9 cellular contexts compared by ENCODE assay signal in the genomic region with DNA sequence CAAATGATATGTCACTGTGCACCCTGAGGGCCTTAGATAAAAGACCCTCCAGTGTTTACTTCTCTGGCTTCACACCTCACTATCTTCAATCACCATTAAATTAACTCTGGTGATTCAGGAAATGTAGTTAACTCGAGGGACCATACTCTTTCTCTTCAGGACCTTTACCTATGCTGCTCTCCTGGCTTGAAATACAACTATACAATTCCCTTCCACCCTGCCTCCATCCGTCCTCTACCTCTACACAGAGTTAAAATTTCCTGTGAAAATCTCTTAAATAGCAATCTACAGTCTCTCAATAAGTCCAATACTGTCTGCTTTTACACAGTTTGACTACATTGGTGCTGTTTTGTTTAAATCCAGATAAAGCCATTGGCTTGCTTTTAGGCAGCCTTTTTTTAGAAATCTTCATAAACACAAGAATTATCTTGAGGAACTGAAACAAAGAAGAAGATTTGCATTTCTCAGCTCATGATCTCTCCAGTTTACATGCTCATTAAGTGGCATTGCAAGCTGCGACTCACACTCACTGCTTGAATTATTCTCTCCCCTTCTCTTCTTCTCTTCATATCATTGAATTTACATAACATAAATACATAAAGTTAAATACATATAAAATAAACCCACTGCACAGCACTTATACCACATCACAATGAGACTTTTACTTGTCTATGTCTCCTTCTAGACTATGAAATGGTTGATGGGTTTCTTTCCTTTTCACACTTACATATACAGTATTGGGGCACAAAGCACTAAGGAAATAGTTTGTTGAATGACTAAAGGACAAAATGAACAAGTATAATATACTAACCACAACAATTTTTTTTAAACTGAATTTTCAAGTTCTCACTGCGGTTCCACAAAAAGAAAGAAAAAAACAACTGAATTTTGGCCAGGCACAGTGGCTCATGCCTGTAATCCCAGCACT.
DNase-seq lines count a peak whose midpoint lies in the region; ATAC-seq and TF ChIP-seq lines count a peak whose summit lies in the region.
"Had no signal": no experiment of that assay in that cellular context is flagged by ENCODE, and none has a peak within 500 bp of the region (broad histone marks: within the 10 kb centered on the region; RNA-seq: fewer than 3 reads in every experiment).

No MANE protein-coding gene starts in this region.

- H3K4me2 ChIP-seq in hepatocyte: no peak overlapping the region

- ATAC-seq in GM18909 (IDR thresholded peaks at IDR 0.05; ENCODE audit: poor library complexity, unreplicated experiment) (peak; percentile 98), GM21786 (IDR thresholded peaks at IDR 0.05; ENCODE audit: unreplicated experiment) (peak; percentile 98), HG03342 (IDR thresholded peaks at IDR 0.05; ENCODE audit: unreplicated experiment) (peak; percentile 94), naive B cell (ENCODE audit: low read depth in 2 of 2) (peak; percentile 91 to 92)
- ATAC-seq: stimulated activated effector memory CD8-positive, alpha-beta T cell treated with anti-CD3 and anti-CD28 coated beads, Interleukin-12 subunit alpha, Interleukin-12 subunit beta, amount 100 ng/mL, for 72 hours had no signal

- in situ Hi-C loops in brain microvascular endothelial cell (cut with HindIII; ENCODE audit: low pct_ligation_motif_present, low sequenced_read_pairs): no loop called here

- H3K4me3 Mint-ChIP-seq in naive B cell (peak overlapping the region in 7 of 8 donors; percentile 57 to 90 (median 84)), type B pancreatic cell (no peak overlapping the region)
- H3K4me3 Mint-ChIP-seq: stimulated activated effector memory CD8-positive, alpha-beta T cell treated with anti-CD3 and anti-CD28 coated beads, Interleukin-12 subunit alpha, Interleukin-12 subunit beta, amount 100 ng/mL, for 72 hours had no signal

- H3K27ac Mint-ChIP-seq in naive B cell (peak overlapping the region; percentile 1 to 98 (median 76)), type B pancreatic cell (no peak overlapping the region)
- H3K27ac Mint-ChIP-seq: stimulated activated effector memory CD8-positive, alpha-beta T cell treated with anti-CD3 and anti-CD28 coated beads, Interleukin-12 subunit alpha, Interleukin-12 subunit beta, amount 100 ng/mL, for 72 hours had no signal

- no peaks in the 10 kb centered on the region for H4K20me1 ChIP-seq in hepatocyte (ENCODE audit: insufficient read depth, poor library complexity, severe bottlenecking)

- peak; percentile 51 for DNase-seq in naive B cell
- DNase-seq in brain microvascular endothelial cell: no peak
- DNase-seq in hepatocyte (ENCODE audit: low spot score): no peak
- no peak for DNase-seq in type B pancreatic cell (ENCODE audit: extremely low spot score, unreplicated experiment)
- DNase-seq: NCI-H446 had no signal

- H3K9me2 ChIP-seq in hepatocyte (replicated peaks; ENCODE audit: insufficient read depth): no peaks in the 10 kb centered on the region

- H3K27ac ChIP-seq in brain microvascular endothelial cell (no peak overlapping the region), hepatocyte (no peak overlapping the region)

- no peaks in the 10 kb centered on the region for H3K27me3 ChIP-seq in brain microvascular endothelial cell (replicated peaks)
- no peaks in the 10 kb centered on the region for H3K27me3 ChIP-seq in hepatocyte

- H3K27me3 Mint-ChIP-seq in naive B cell (peaks cover 0 to 11% (median 0%) of the 10 kb centered on the region in 3 donors), type B pancreatic cell (no peaks in the 10 kb centered on the region)

- H3K4me1 Mint-ChIP-seq in naive B cell (peaks cover 17 to 41% (median 21%) of the 10 kb centered on the region in 3 donors), type B pancreatic cell (ENCODE audit: unreplicated experiment) (no peaks in the 10 kb centered on the region)
- H3K4me1 Mint-ChIP-seq: stimulated activated effector memory CD8-positive, alpha-beta T cell treated with anti-CD3 and anti-CD28 coated beads, Interleukin-12 subunit alpha, Interleukin-12 subunit beta, amount 100 ng/mL, for 72 hours had no signal

- H2AFZ ChIP-seq in hepatocyte: no peak overlapping the region

- no peaks in the 10 kb centered on the region for H3K36me3 Mint-ChIP-seq in naive B cell
- H3K36me3 Mint-ChIP-seq in type B pancreatic cell: no peaks in the 10 kb centered on the region
- H3K36me3 Mint-ChIP-seq: stimulated activated effector memory CD8-positive, alpha-beta T cell treated with anti-CD3 and anti-CD28 coated beads, Interleukin-12 subunit alpha, Interleukin-12 subunit beta, amount 100 ng/mL, for 72 hours had no signal

- 56% methylated on average over 4 of the region's 4 CpGs for WGBS in hepatocyte (ENCODE audit: low lambda C conversion rate, missing lambda C conversion rate)

- H3K9me3 Mint-ChIP-seq in naive B cell (peaks cover 0 to 1% (median 0%) of the 10 kb centered on the region in 7 donors), type B pancreatic cell (no peaks in the 10 kb centered on the region)
- H3K9me3 Mint-ChIP-seq: stimulated activated effector memory CD8-positive, alpha-beta T cell treated with anti-CD3 and anti-CD28 coated beads, Interleukin-12 subunit alpha, Interleukin-12 subunit beta, amount 100 ng/mL, for 72 hours had no signal

- no peaks in the 10 kb centered on the region for H3K9me3 ChIP-seq in hepatocyte (ENCODE audit: low read depth)

- no peaks in the 10 kb centered on the region for H3K36me3 ChIP-seq in brain microvascular endothelial cell (replicated peaks)
- no peaks in the 10 kb centered on the region for H3K36me3 ChIP-seq in hepatocyte (replicated peaks; ENCODE audit: insufficient read depth, low read depth)

- TF ChIP-seq CTCF in brain microvascular endothelial cell (IDR thresholded peaks at IDR 0.05; ENCODE audit: low read depth, low read length, missing control alignments): no peak
- TF ChIP-seq CTCF in hepatocyte (IDR thresholded peaks at IDR 0.05; ENCODE audit: poor library complexity): no peak
- no peak for TF ChIP-seq CTCF in type B pancreatic cell (conservative IDR thresholded peaks at IDR 0.05)

- no peaks in the 10 kb centered on the region for H3K4me1 ChIP-seq in hepatocyte (ENCODE audit: insufficient read depth)

- no peaks in the 10 kb centered on the region for H3K79me2 ChIP-seq in hepatocyte

- no peak overlapping the region for H3K4me3 ChIP-seq in brain microvascular endothelial cell (ENCODE audit: low read depth, low read length)
- no peak overlapping the region for H3K4me3 ChIP-seq in hepatocyte
